ENCODE assay signal across 29 cellular contexts in genomic region chr14:53386359-53386758, GRCh38.
"Had no signal": no experiment of that assay in that cellular context is flagged by ENCODE, and none has a peak within 500 bp of the region (broad histone marks: within the 10 kb centered on the region; RNA-seq: fewer than 3 reads in every experiment).

No MANE protein-coding gene starts in this region.

- H3K9ac ChIP-seq: parathyroid adenoma had no signal

- H3K27ac ChIP-seq: neutrophil, parathyroid adenoma, psoas muscle, right lobe of liver, sigmoid colon, stomach, thoracic aorta, thyroid gland, tibial nerve, upper lobe of left lung, uterus had no signal

- H3K9me3 Mint-ChIP-seq: natural killer cell treated with Interleukin-12 subunit alpha and Interleukin-12 subunit beta and Interleukin-15 and Interleukin-18, amount 100 ng/mL, for 72 hours; nephron progenitor cell; neural crest cell; stimulated activated effector memory CD8-positive, alpha-beta T cell treated with anti-CD3 and anti-CD28 coated beads, Interleukin-12 subunit alpha, Interleukin-12 subunit beta, amount 100 ng/mL, for 72 hours; stimulated activated naive B cell treated with anti-CD40 and anti-IgM and Interleukin-4, amounts not matched to agents 10 μg/mL and 1 μg/mL and 100 μg/mL, for 72 hours had no signal

- H3K36me3 ChIP-seq: neutrophil, right lobe of liver, sigmoid colon, stomach, thoracic aorta, thyroid gland, tibial nerve, upper lobe of left lung, uterus had no signal

- H3K36me3 Mint-ChIP-seq: naive B cell; naive thymus-derived CD8-positive, alpha-beta T cell; natural killer cell treated with Interleukin-12 subunit alpha and Interleukin-12 subunit beta and Interleukin-15 and Interleukin-18, amount 100 ng/mL, for 72 hours; stimulated activated effector memory CD8-positive, alpha-beta T cell treated with anti-CD3 and anti-CD28 coated beads, Interleukin-12 subunit alpha, Interleukin-12 subunit beta, amount 100 ng/mL, for 72 hours; stimulated activated naive B cell treated with anti-CD40 and anti-IgM and Interleukin-4, amounts not matched to agents 10 μg/mL and 1 μg/mL and 100 μg/mL, for 72 hours had no signal

- H3K4me1 ChIP-seq: parathyroid adenoma, psoas muscle, right lobe of liver, sigmoid colon, stomach, tibial nerve, upper lobe of left lung, uterus had no signal

- H3K4me3 ChIP-seq: psoas muscle, right lobe of liver, sigmoid colon, stomach, thoracic aorta, thyroid gland, tibial nerve, upper lobe of left lung, uterus had no signal

- H3K4me1 Mint-ChIP-seq: naive B cell; nephron progenitor cell; neural crest cell; stimulated activated effector memory CD8-positive, alpha-beta T cell treated with anti-CD3 and anti-CD28 coated beads, Interleukin-12 subunit alpha, Interleukin-12 subunit beta, amount 100 ng/mL, for 72 hours had no signal

- H3K9me3 ChIP-seq: neutrophil, psoas muscle, right lobe of liver, sigmoid colon, stomach, thoracic aorta, thyroid gland, tibial nerve, upper lobe of left lung, uterus had no signal

- H3K4me3 Mint-ChIP-seq: naive B cell; naive thymus-derived CD8-positive, alpha-beta T cell; natural killer cell treated with Interleukin-12 subunit alpha and Interleukin-12 subunit beta and Interleukin-15 and Interleukin-18, amount 100 ng/mL, for 72 hours; nephron progenitor cell; neural crest cell; stimulated activated effector memory CD8-positive, alpha-beta T cell treated with anti-CD3 and anti-CD28 coated beads, Interleukin-12 subunit alpha, Interleukin-12 subunit beta, amount 100 ng/mL, for 72 hours; stimulated activated naive B cell treated with anti-CD40 and anti-IgM and Interleukin-4, amounts not matched to agents 10 μg/mL and 1 μg/mL and 100 μg/mL, for 72 hours had no signal

- FAIRE-seq: small intestine had no signal

- H3K27me3 Mint-ChIP-seq: progenitor cell of endocrine pancreas had no signal

- H3K27ac Mint-ChIP-seq: naive B cell; naive thymus-derived CD8-positive, alpha-beta T cell; natural killer cell treated with Interleukin-12 subunit alpha and Interleukin-12 subunit beta and Interleukin-15 and Interleukin-18, amount 100 ng/mL, for 72 hours; nephron progenitor cell; progenitor cell of endocrine pancreas; stimulated activated effector memory CD8-positive, alpha-beta T cell treated with anti-CD3 and anti-CD28 coated beads, Interleukin-12 subunit alpha, Interleukin-12 subunit beta, amount 100 ng/mL, for 72 hours; stimulated activated naive B cell treated with anti-CD40 and anti-IgM and Interleukin-4, amounts not matched to agents 10 μg/mL and 1 μg/mL and 100 μg/mL, for 72 hours had no signal

- ATAC-seq: naive thymus-derived CD8-positive, alpha-beta T cell; natural killer cell treated with Interleukin-12 subunit alpha and Interleukin-12 subunit beta and Interleukin-15 and Interleukin-18, amount 100 ng/mL, for 72 hours; psoas muscle; right cardiac atrium; right lobe of liver; stimulated activated effector memory CD8-positive, alpha-beta T cell treated with anti-CD3 and anti-CD28 coated beads, Interleukin-12 subunit alpha, Interleukin-12 subunit beta, amount 100 ng/mL, for 72 hours; stimulated activated naive B cell treated with anti-CD40 and anti-IgM and Interleukin-4, amounts not matched to agents 10 μg/mL and 1 μg/mL and 100 μg/mL, for 72 hours had no signal

- H3K27me3 ChIP-seq: neutrophil, right lobe of liver, sigmoid colon, stomach, thyroid gland, tibial nerve, upper lobe of left lung, uterus had no signal

- DNase-seq: naive B cell; naive thymus-derived CD8-positive, alpha-beta T cell; nephron progenitor cell; nucleus accumbens; posterior cingulate gyrus; psoas muscle; right cardiac atrium; right lobe of liver; sigmoid colon; small intestine; stimulated activated CD4-positive, alpha-beta T cell treated with anti-CD3 and anti-CD28 coated beads, Interleukin-15, amount 100 ng/mL, for 24 hours; stimulated activated CD4-positive, alpha-beta T cell treated with anti-CD3 and anti-CD28 coated beads, Interleukin-2, amount 100 ng/mL, for 24 hours; stimulated activated CD4-positive, alpha-beta T cell treated with anti-CD3 and anti-CD28 coated beads, Interleukin-2, amount 100 ng/mL, for 48 hours; stimulated activated CD4-positive, alpha-beta T cell treated with anti-CD3 and anti-CD28 coated beads, Interleukin-4, amount 100 ng/mL, for 24 hours; stimulated activated naive B cell treated with anti-CD40 and anti-IgM and Interleukin-4, amounts not matched to agents 10 μg/mL and 1 μg/mL and 100 μg/mL, for 72 hours; stimulated activated naive CD4-positive, alpha-beta T cell treated with Interleukin-2 at 50 U/mL for 16 hours; stomach; thyroid gland; trophoblast cell; upper lobe of left lung; uterus had no signal
